1 cellular context compared by ENCODE assay signal in the genomic region with DNA sequence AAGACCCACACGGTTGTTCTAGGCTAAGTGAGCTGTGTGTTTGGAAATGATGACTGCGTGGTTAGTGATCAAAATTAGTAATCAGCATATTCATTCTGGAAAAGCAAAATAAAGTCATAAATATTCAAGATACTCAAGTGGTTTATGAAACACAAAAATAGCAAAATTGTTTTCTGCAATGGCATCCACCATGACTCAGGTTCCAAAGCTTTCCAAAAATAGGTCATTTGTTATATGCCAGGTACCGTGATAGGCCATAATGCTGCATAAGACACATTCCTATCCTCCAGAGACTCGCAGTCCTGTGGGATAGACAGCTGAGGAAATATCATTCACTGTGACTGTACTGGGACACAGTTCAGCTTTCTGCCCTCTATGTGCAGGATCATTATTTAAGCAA.
TF ChIP-seq lines count a peak whose summit lies in the region.

No MANE protein-coding gene starts in this region.

TF ChIP-seq in A549, 52 proteins besides CTCF, POLR2A, EP300 and RAD21 (continued from another document):
- TF ChIP-seq, protein P1, sequence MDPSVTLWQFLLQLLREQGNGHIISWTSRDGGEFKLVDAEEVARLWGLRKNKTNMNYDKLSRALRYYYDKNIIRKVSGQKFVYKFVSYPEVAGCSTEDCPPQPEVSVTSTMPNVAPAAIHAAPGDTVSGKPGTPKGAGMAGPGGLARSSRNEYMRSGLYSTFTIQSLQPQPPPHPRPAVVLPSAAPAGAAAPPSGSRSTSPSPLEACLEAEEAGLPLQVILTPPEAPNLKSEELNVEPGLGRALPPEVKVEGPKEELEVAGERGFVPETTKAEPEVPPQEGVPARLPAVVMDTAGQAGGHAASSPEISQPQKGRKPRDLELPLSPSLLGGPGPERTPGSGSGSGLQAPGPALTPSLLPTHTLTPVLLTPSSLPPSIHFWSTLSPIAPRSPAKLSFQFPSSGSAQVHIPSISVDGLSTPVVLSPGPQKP (IDR thresholded peaks at IDR 0.05; ENCODE audit: low read depth, low read length), result no peak
- TF ChIP-seq TP53 (CRISPR knock-in tag; IDR thresholded peaks at IDR 0.05), result no peak
- TF ChIP-seq, protein P2, sequence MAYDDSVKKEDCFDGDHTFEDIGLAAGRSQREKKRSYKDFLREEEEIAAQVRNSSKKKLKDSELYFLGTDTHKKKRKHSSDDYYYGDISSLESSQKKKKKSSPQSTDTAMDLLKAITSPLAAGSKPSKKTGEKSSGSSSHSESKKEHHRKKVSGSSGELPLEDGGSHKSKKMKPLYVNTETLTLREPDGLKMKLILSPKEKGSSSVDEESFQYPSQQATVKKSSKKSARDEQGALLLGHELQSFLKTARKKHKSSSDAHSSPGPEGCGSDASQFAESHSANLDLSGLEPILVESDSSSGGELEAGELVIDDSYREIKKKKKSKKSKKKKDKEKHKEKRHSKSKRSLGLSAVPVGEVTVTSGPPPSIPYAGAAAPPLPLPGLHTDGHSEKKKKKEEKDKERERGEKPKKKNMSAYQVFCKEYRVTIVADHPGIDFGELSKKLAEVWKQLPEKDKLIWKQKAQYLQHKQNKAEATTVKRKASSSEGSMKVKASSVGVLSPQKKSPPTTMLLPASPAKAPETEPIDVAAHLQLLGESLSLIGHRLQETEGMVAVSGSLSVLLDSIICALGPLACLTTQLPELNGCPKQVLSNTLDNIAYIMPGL (CRISPR knock-in tag; IDR thresholded peaks at IDR 0.05; ENCODE audit: borderline replicate concordance), result no peak
- TF ChIP-seq, protein P3, sequence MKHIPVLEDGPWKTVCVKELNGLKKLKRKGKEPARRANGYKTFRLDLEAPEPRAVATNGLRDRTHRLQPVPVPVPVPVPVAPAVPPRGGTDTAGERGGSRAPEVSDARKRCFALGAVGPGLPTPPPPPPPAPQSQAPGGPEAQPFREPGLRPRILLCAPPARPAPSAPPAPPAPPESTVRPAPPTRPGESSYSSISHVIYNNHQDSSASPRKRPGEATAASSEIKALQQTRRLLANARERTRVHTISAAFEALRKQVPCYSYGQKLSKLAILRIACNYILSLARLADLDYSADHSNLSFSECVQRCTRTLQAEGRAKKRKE (CRISPR knock-in tag; IDR thresholded peaks at IDR 0.05; ENCODE audit: low read depth), result no peak
- no peak for TF ChIP-seq POLR2AphosphoS2 (conservative IDR thresholded peaks at IDR 0.05; ENCODE audit: low read length)
- TF ChIP-seq, protein P4, sequence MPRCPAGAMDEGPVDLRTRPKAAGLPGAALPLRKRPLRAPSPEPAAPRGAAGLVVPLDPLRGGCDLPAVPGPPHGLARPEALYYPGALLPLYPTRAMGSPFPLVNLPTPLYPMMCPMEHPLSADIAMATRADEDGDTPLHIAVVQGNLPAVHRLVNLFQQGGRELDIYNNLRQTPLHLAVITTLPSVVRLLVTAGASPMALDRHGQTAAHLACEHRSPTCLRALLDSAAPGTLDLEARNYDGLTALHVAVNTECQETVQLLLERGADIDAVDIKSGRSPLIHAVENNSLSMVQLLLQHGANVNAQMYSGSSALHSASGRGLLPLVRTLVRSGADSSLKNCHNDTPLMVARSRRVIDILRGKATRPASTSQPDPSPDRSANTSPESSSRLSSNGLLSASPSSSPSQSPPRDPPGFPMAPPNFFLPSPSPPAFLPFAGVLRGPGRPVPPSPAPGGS (IDR thresholded peaks at IDR 0.05), result no peak
- no peak for TF ChIP-seq ZC3H11A (IDR thresholded peaks at IDR 0.05)
- no peak for TF ChIP-seq HDAC2 (IDR thresholded peaks at IDR 0.05)
- TF ChIP-seq RNF2 (IDR thresholded peaks at IDR 0.05; ENCODE audit: borderline replicate concordance, low read depth), result no peak
- no peak for TF ChIP-seq FOSL2 (IDR thresholded peaks at IDR 0.05)
- no peak for TF ChIP-seq FOSL2 (CRISPR knock-in tag; IDR thresholded peaks at IDR 0.05)
TF ChIP-seq in A549: peak in this region for 0.
